ENCODE assay signal across 1 cellular context in the genomic region with DNA sequence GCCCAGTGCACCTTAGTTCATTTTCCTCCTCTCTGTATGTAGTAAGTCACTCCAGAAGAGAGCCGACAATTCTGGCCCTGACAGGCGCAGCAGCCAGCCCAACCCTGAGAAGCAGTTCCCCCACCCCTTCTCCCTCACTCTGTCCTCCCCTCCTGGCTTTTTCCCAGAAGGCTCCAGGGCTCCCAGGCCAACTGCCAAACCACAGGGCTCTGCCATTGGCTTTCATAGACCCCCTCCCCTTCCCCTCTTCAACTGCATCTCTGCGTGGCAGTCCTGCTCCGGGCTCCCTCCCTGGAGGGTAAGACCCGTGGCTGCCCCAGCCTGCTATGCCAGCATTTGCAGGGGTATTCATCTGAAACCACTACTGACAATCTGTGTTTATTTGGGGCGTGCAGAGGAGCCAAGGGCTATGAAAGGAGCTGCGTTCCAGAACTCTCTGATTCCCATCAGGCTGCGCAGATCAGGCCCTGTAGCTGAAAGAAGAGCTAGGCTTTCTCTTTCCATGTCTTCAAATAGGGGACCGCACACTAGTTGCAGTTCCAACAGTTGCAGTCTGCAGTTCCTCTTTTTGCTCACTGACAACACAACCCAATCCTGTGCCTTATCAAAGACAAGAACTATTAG.
TF ChIP-seq lines count a peak whose summit lies in the region.

No MANE protein-coding gene starts in this region.

TF ChIP-seq in WTC11, 78 proteins besides CTCF, POLR2A, EP300 and RAD21 (continued from another document):
- TF ChIP-seq PRDM15 (CRISPR knock-in tag; IDR thresholded peaks at IDR 0.05) (no peak), PREB (CRISPR knock-in tag; IDR thresholded peaks at IDR 0.05; ENCODE audit: borderline replicate concordance) (no peak), EMX1 (CRISPR knock-in tag; IDR thresholded peaks at IDR 0.05) (no peak), ATF1 (CRISPR knock-in tag; IDR thresholded peaks at IDR 0.05) (no peak), IRF2 (CRISPR knock-in tag; IDR thresholded peaks at IDR 0.05; ENCODE audit: borderline replicate concordance, low read depth) (no peak)
